28 cellular contexts compared by ENCODE assay signal in genomic region chr12:115953031-115953430, GRCh38.
"Had no signal": no experiment of that assay in that cellular context is flagged by ENCODE, and none has a peak within 500 bp of the region (broad histone marks: within the 10 kb centered on the region; RNA-seq: fewer than 3 reads in every experiment).

No MANE protein-coding gene starts in this region.

- H3K27me3 Mint-ChIP-seq: dendritic cell treated with granulocyte-macrophage colony-stimulating factor and Interleukin-4, amounts not matched to agents 40 ng/mL and 50 ng/mL, for 4 days; naive thymus-derived CD4-positive, alpha-beta T cell; stimulated activated naive B cell treated with anti-CD40 and anti-IgM and Interleukin-4, amounts not matched to agents 10 μg/mL and 1 μg/mL and 100 μg/mL, for 72 hours; stimulated activated naive CD8-positive, alpha-beta T cell treated with anti-CD3 and anti-CD28 coated beads, Interleukin-15, Interleukin-2, amounts not matched to agents 100 ng/mL and 50 ng/mL, for 24 hours had no signal

- H3K9me3 ChIP-seq: colonic mucosa, esophagus squamous epithelium, heart right ventricle, lower lobe of right lung, right lobe of liver, thoracic aorta, tibial nerve, upper lobe of right lung, uterus had no signal

- DNase-seq: colonic mucosa; effector CD8-positive, alpha-beta T cell; esophagus squamous epithelium; foreskin melanocyte; glutamatergic neuron; heart right ventricle; hippocampal formation; immature natural killer cell; islet precursor cell; kidney glomerular epithelial cell; left ventricle myocardium superior; lower lobe of right lung; naive thymus-derived CD4-positive, alpha-beta T cell; right lobe of liver; small intestine; stimulated activated CD4-positive, alpha-beta T cell treated with anti-CD3 and anti-CD28 coated beads, Interleukin-15, amount 100 ng/mL, for 24 hours; stimulated activated CD4-positive, alpha-beta T cell treated with anti-CD3 and anti-CD28 coated beads, Interleukin-2, amount 100 ng/mL, for 48 hours; stimulated activated naive B cell treated with anti-CD40 and anti-IgM and Interleukin-4, amounts not matched to agents 10 μg/mL and 1 μg/mL and 100 μg/mL, for 72 hours; upper lobe of right lung; uterus had no signal

- H3K27ac ChIP-seq: colonic mucosa, esophagus squamous epithelium, heart right ventricle, lower lobe of right lung, neural progenitor cell, parathyroid adenoma, right lobe of liver, thoracic aorta, upper lobe of right lung, uterus had no signal

- H3K4me1 ChIP-seq: colonic mucosa, lower lobe of right lung, parathyroid adenoma, right lobe of liver, upper lobe of right lung, uterus had no signal

- H3K36me3 ChIP-seq: colonic mucosa, neural progenitor cell, right lobe of liver, uterus had no signal

- ATAC-seq: left ventricle myocardium superior; lower lobe of right lung; naive thymus-derived CD4-positive, alpha-beta T cell; stimulated activated naive B cell treated with anti-CD40 and anti-IgM and Interleukin-4, amounts not matched to agents 10 μg/mL and 1 μg/mL and 100 μg/mL, for 72 hours; upper lobe of right lung had no signal

- H3K27ac Mint-ChIP-seq: dendritic cell treated with granulocyte-macrophage colony-stimulating factor and Interleukin-4, amounts not matched to agents 40 ng/mL and 50 ng/mL, for 4 days; nephron; neural progenitor cell; progenitor cell of endocrine pancreas; stimulated activated naive B cell treated with anti-CD40 and anti-IgM and Interleukin-4, amounts not matched to agents 10 μg/mL and 1 μg/mL and 100 μg/mL, for 72 hours; stimulated activated naive CD8-positive, alpha-beta T cell treated with anti-CD3 and anti-CD28 coated beads, Interleukin-15, Interleukin-2, amounts not matched to agents 100 ng/mL and 50 ng/mL, for 24 hours had no signal

- H3K27me3 ChIP-seq: colonic mucosa, esophagus squamous epithelium, heart right ventricle, neural progenitor cell, right lobe of liver, tibial nerve, upper lobe of right lung, uterus had no signal

- H3K4me3 ChIP-seq: colonic mucosa, esophagus squamous epithelium, heart right ventricle, lower lobe of right lung, neural progenitor cell, right lobe of liver, thoracic aorta, tibial nerve, upper lobe of right lung, uterus had no signal

- H3K9me3 Mint-ChIP-seq: dendritic cell treated with granulocyte-macrophage colony-stimulating factor and Interleukin-4, amounts not matched to agents 40 ng/mL and 50 ng/mL, for 4 days; immature natural killer cell; nephron; neural progenitor cell; stimulated activated naive B cell treated with anti-CD40 and anti-IgM and Interleukin-4, amounts not matched to agents 10 μg/mL and 1 μg/mL and 100 μg/mL, for 72 hours; stimulated activated naive CD8-positive, alpha-beta T cell treated with anti-CD3 and anti-CD28 coated beads, Interleukin-15, Interleukin-2, amounts not matched to agents 100 ng/mL and 50 ng/mL, for 24 hours had no signal

- H3K4me3 Mint-ChIP-seq: dendritic cell treated with granulocyte-macrophage colony-stimulating factor and Interleukin-4, amounts not matched to agents 40 ng/mL and 50 ng/mL, for 4 days; immature natural killer cell; naive thymus-derived CD4-positive, alpha-beta T cell; nephron; neural progenitor cell; stimulated activated naive B cell treated with anti-CD40 and anti-IgM and Interleukin-4, amounts not matched to agents 10 μg/mL and 1 μg/mL and 100 μg/mL, for 72 hours; stimulated activated naive CD8-positive, alpha-beta T cell treated with anti-CD3 and anti-CD28 coated beads, Interleukin-15, Interleukin-2, amounts not matched to agents 100 ng/mL and 50 ng/mL, for 24 hours had no signal

- H3K4me1 Mint-ChIP-seq: immature natural killer cell had no signal
